ENCODE assay signal across 11 cellular contexts in the genomic region with DNA sequence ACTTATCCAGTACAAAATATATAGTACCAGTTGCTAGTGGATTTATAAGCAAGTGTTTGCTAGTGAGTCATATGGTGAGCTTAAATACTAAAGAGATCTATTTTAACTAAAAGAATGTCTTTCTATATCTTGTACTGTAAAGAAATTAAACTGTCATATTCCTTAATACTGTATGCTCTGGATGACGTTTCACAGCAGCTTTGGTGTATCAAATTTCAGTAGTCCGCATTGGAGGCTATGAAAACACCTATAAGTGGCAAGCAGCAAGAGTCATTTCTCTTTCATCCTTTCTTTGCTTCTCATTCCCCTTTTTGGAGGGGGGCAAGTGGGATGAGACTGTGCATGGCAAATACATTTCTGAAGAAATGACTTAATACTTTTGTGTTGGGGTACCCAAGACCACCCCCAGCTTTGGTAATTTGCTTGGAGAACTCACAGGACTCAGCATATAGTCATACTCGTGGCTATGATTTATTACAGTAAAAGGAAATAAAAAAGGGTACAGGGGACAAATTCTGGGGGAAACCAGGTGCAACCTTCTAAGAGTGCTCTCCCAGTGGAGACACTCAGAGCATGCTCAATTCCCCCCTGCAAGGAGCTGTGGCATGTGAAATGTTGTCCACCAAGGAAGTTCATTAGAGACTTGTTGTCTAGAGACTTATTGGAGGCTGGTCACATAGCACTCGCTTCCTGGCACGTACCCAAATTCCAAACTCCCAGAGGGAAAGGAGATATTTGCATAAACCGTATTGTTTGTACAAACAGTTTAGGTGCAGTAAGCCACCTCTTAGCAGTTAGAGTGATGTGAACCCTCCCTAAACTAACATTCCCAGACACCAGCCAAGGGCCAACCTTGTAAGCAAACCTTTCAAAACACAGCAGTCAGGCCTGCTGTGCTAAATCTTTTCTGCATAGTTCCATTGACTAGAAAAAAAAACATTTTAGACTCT.
DNase-seq lines count a peak whose midpoint lies in the region; ATAC-seq, FAIRE-seq and TF ChIP-seq lines count a peak whose summit lies in the region.
"Had no signal": no experiment of that assay in that cellular context is flagged by ENCODE, and none has a peak within 500 bp of the region (broad histone marks: within the 10 kb centered on the region; RNA-seq: fewer than 3 reads in every experiment).

No MANE protein-coding gene starts in this region.

- H2AFZ ChIP-seq in HepG2 (ENCODE audit: low read length) (no peak overlapping the region), hepatocyte (no peak overlapping the region)

- no peak for TF ChIP-seq EP300 in HepG2 (IDR thresholded peaks at IDR 0.05; ENCODE audit: low read depth in 2 of 2, low read length in 2 of 2)
- no peak for TF ChIP-seq EP300 in HepG2 (CRISPR knock-in tag; IDR thresholded peaks at IDR 0.05; ENCODE audit: borderline replicate concordance)

- in situ Hi-C loops in HepG2 (cut with HindIII; ENCODE audit: extremely low pct_ligation_motif_present, low pct_unique_long_range_greater_than_20kb), result no loop called here

- no peak for TF ChIP-seq RAD21 in HepG2 (CRISPR knock-in tag; IDR thresholded peaks at IDR 0.05)

- TF ChIP-seq POLR2A in right lobe of liver (IDR thresholded peaks at IDR 0.05) (no peak), HepG2 (IDR thresholded peaks at IDR 0.05; ENCODE audit: insufficient read depth in 1 of 2, low read depth in 2 of 2, low read length in 2 of 2) (no peak)

- H3K9me3 ChIP-seq in right lobe of liver, result no peaks in the 10 kb centered on the region
- H3K9me3 ChIP-seq in HepG2 (ENCODE audit: low read length), result no peaks in the 10 kb centered on the region
- no peaks in the 10 kb centered on the region for H3K9me3 ChIP-seq in hepatocyte (ENCODE audit: low read depth)
- H3K9me3 ChIP-seq: left ventricle myocardium inferior, pancreas had no signal

- H3K4me3 ChIP-seq in right lobe of liver, result no peak overlapping the region
- H3K4me3 ChIP-seq in HepG2 (replicated peaks in 1 of 3; ENCODE audit: insufficient read depth in 1 of 3, low read depth in 2 of 3, low read length in 3 of 3), result no peak overlapping the region
- no peak overlapping the region for H3K4me3 ChIP-seq in epithelial cell of esophagus (ENCODE audit: low read length)
- H3K4me3 ChIP-seq in hepatocyte, result no peak overlapping the region
- H3K4me3 ChIP-seq: left ventricle myocardium inferior, pancreas had no signal

- no peak overlapping the region for H3K9ac ChIP-seq in HepG2 (ENCODE audit: insufficient read depth, low read depth, low read length)

- peak; percentile 73 to 93 (median 80) for ATAC-seq in right lobe of liver
- ATAC-seq in HepG2, result no peak

- CTCF ChIA-PET in HepG2 (lab: Yijun Ruan, JAX; ENCODE audit: low intra/inter-chr PET ratio, low total read pairs), result no interaction called here

- POLR2A ChIA-PET in HepG2 (lab: Yijun Ruan, JAX), result no interaction called here

- WGBS in right lobe of liver (ENCODE audit: insufficient coverage, low coverage, low lambda C conversion rate, missing lambda C conversion rate), result 49% methylated on average over 6 of the region's 6 CpGs
- WGBS in HepG2 (ENCODE audit: low lambda C conversion rate), result 53% methylated on average over 6 of the region's 6 CpGs
- 67% methylated on average over 6 of the region's 6 CpGs for WGBS in hepatocyte (ENCODE audit: low lambda C conversion rate, missing lambda C conversion rate)

- H3K27me3 ChIP-seq in right lobe of liver (no peaks in the 10 kb centered on the region), HepG2 (ENCODE audit: control insufficient read depth in 1 of 2, insufficient read depth in 2 of 2, low read length in 2 of 2) (no peaks in the 10 kb centered on the region), hepatocyte (no peaks in the 10 kb centered on the region)
- H3K27me3 ChIP-seq: pancreas had no signal

- H3K4me1 ChIP-seq in right lobe of liver (no peaks in the 10 kb centered on the region), HepG2 (ENCODE audit: insufficient read depth, low read length) (no peaks in the 10 kb centered on the region), hepatocyte (ENCODE audit: insufficient read depth) (peaks cover 3% of the 10 kb centered on the region)
- H3K4me1 ChIP-seq: pancreas had no signal

- H3K79me2 ChIP-seq in HepG2 (ENCODE audit: insufficient read depth, low read length), result no peaks in the 10 kb centered on the region
- no peaks in the 10 kb centered on the region for H3K79me2 ChIP-seq in hepatocyte

- H3K9me2 ChIP-seq in hepatocyte (replicated peaks; ENCODE audit: insufficient read depth), result no peaks in the 10 kb centered on the region

- H3K4me2 ChIP-seq in HepG2 (ENCODE audit: low read depth, low read length) (no peak overlapping the region), hepatocyte (no peak overlapping the region)

- TF ChIP-seq CTCF in right lobe of liver (IDR thresholded peaks at IDR 0.05) (no peak), HepG2 (CRISPR knock-in tag; IDR thresholded peaks at IDR 0.05) (no peak), epithelial cell of esophagus (IDR thresholded peaks at IDR 0.05; ENCODE audit: insufficient read depth, low read depth, low read length, missing control alignments) (no peak), hepatocyte (IDR thresholded peaks at IDR 0.05; ENCODE audit: poor library complexity) (no peak)

- DNase-seq in right lobe of liver, result peak in 2 of 3 donors; percentile 37 to 49
- DNase-seq in HepG2 (ENCODE audit: low spot score), result no peak
- peak; percentile 29 for DNase-seq in NCI-H82 treated with DMSO at 0.1 percent for 48 hours (lab: John Stamatoyannopoulos, UW; ENCODE audit: unreplicated experiment)
- DNase-seq in epithelial cell of esophagus (ENCODE audit: low read depth), result peak; percentile 44
- DNase-seq in hepatocyte (ENCODE audit: low spot score), result no peak
- no peak for DNase-seq in hippocampal formation (lab: John Stamatoyannopoulos, UW)
- no peak for DNase-seq in frontal cortex (ENCODE audit: low spot score in 2 of 2)
- no peak for DNase-seq in GM19238 (ENCODE audit: insufficient read length, low spot score)
- DNase-seq: left ventricle myocardium inferior, NCI-H226 had no signal

- intact Hi-C loops in right lobe of liver (cut with DNase I) (no loop called here), HepG2 (cut with micrococcal nuclease; ENCODE audit: unreplicated experiment) (no loop called here)

- H3K36me3 ChIP-seq in right lobe of liver (no peaks in the 10 kb centered on the region), HepG2 (replicated peaks in 1 of 2; ENCODE audit: control insufficient read depth in 1 of 2, insufficient read depth in 2 of 2, low read length in 2 of 2) (no peaks in the 10 kb centered on the region), hepatocyte (replicated peaks; ENCODE audit: insufficient read depth, low read depth) (no peaks in the 10 kb centered on the region)
- H3K36me3 ChIP-seq: pancreas had no signal

- FAIRE-seq in HepG2 (lab: Jason Lieb, UNC), result no peak
- FAIRE-seq in frontal cortex (lab: Jason Lieb, UNC), result no peak
- FAIRE-seq: pancreas had no signal

- H4K20me1 ChIP-seq in HepG2 (ENCODE audit: insufficient read depth, low read length), result no peaks in the 10 kb centered on the region
- no peaks in the 10 kb centered on the region for H4K20me1 ChIP-seq in hepatocyte (ENCODE audit: insufficient read depth, poor library complexity, severe bottlenecking)

- H3K27ac ChIP-seq in right lobe of liver (no peak overlapping the region), HepG2 (ENCODE audit: extremely low read length, insufficient read depth, low read length) (no peak overlapping the region), hepatocyte (no peak overlapping the region)
- H3K27ac ChIP-seq: left ventricle myocardium inferior, pancreas had no signal

- no TSS peak for BruUV-seq in HepG2 (replicated peaks; lab: Mats Ljungman, UMichigan)

TF ChIP-seq in HepG2, 621 proteins besides CTCF, POLR2A, EP300 and RAD21:
- TF ChIP-seq MIER2 (CRISPR knock-in tag; IDR thresholded peaks at IDR 0.05), result no peak
- no peak for TF ChIP-seq KDM5B (CRISPR knock-in tag; IDR thresholded peaks at IDR 0.05; ENCODE audit: borderline replicate concordance)
- no peak for TF ChIP-seq DPF2 (CRISPR knock-in tag; IDR thresholded peaks at IDR 0.05; ENCODE audit: borderline replicate concordance, low read depth)
- TF ChIP-seq RFX3 (CRISPR knock-in tag; IDR thresholded peaks at IDR 0.05), result no peak
- TF ChIP-seq ZBTB8A (CRISPR knock-in tag; IDR thresholded peaks at IDR 0.05; ENCODE audit: borderline replicate concordance, low read depth), result no peak
- TF ChIP-seq MAZ (IDR thresholded peaks at IDR 0.05; ENCODE audit: borderline replicate concordance, low read depth, low read length), result no peak
- no peak for TF ChIP-seq MAZ (CRISPR knock-in tag; IDR thresholded peaks at IDR 0.05; ENCODE audit: low read depth)
- no peak for TF ChIP-seq RBAK (CRISPR knock-in tag; IDR thresholded peaks at IDR 0.05)
- no peak for TF ChIP-seq ZFP36L1 (CRISPR knock-in tag; IDR thresholded peaks at IDR 0.05)
- no peak for TF ChIP-seq HMG20B (CRISPR knock-in tag; conservative IDR thresholded peaks at IDR 0.05)
TF ChIP-seq in HepG2: peak in this region for 0.

Comparison
In these comparisons a context has a peak if more than half of its experiments do, and no peak if none do; other contexts are left out.
1. DNase-seq: peak in right lobe of liver (2 of 3), NCI-H82 treated with DMSO at 0.1 percent for 48 hours (single experiment) and epithelial cell of esophagus (single experiment); none in HepG2 (single experiment), hepatocyte (single experiment), hippocampal formation (0 of 2), frontal cortex (0 of 2) and GM19238 (single experiment).